25 cellular contexts compared by ENCODE assay signal in genomic region chr2:218031261-218031660, GRCh38. TPM values are rescaled to one million over a fixed set of nuclear protein-coding genes. Genes with fewer than 3 reads are reported as not detected.
DNase-seq lines count a peak whose midpoint lies in the region; ATAC-seq, FAIRE-seq and TF ChIP-seq lines count a peak whose summit lies in the region.
"Had no signal": no experiment of that assay in that cellular context is flagged by ENCODE, and none has a peak within 500 bp of the region (broad histone marks: within the 10 kb centered on the region; RNA-seq: fewer than 3 reads in every experiment).

No MANE protein-coding gene starts in this region.

- no peak overlapping the region for H2AFZ ChIP-seq in HepG2 (ENCODE audit: low read length)

- POLR2A ChIA-PET in HepG2 (lab: Yijun Ruan, JAX) = no interaction called here

- H3K36me3 ChIP-seq in HepG2 (replicated peaks in 1 of 2; ENCODE audit: control insufficient read depth in 1 of 2, insufficient read depth in 2 of 2, low read length in 2 of 2) (no peaks in the 10 kb centered on the region), right lobe of liver (no peaks in the 10 kb centered on the region), SK-N-MC (ENCODE audit: insufficient read depth, low read length) (no peaks in the 10 kb centered on the region), esophagus squamous epithelium (no peaks in the 10 kb centered on the region)
- H3K36me3 ChIP-seq: BE2C, MG63, Peyer's patch had no signal

- H4K20me1 ChIP-seq in HepG2 (ENCODE audit: insufficient read depth, low read length) = no peaks in the 10 kb centered on the region

- TF ChIP-seq EP300 in HepG2 (IDR thresholded peaks at IDR 0.05; ENCODE audit: low read depth in 2 of 2, low read length in 2 of 2) (no peak), HepG2 (CRISPR knock-in tag; IDR thresholded peaks at IDR 0.05; ENCODE audit: borderline replicate concordance) (no peak)

- no peak overlapping the region for H3K9ac ChIP-seq in HepG2 (ENCODE audit: insufficient read depth, low read depth, low read length)
- H3K9ac ChIP-seq in SK-N-MC (ENCODE audit: insufficient read length) = peak overlapping the region; percentile 59

- in situ Hi-C loops in HepG2 (cut with HindIII; ENCODE audit: extremely low pct_ligation_motif_present, low pct_unique_long_range_greater_than_20kb) (loop anchor here (5.0 kb wide), 1 partner anchor 244 kb away; no protein-coding TSS in a partner anchor), G401 (cut with HindIII; ENCODE audit: low sequenced_read_pairs) (no loop called here)

- peak; percentile 75 for FAIRE-seq in HepG2 (lab: Jason Lieb, UNC)
- FAIRE-seq: A204.1, GM12878 had no signal

- no peak for TF ChIP-seq RAD21 in HepG2 (CRISPR knock-in tag; IDR thresholded peaks at IDR 0.05)

- 4% methylated on average over 1 of the region's 1 CpG for WGBS in HepG2 (ENCODE audit: low lambda C conversion rate)
- WGBS in right lobe of liver (ENCODE audit: insufficient coverage, low coverage, low lambda C conversion rate, missing lambda C conversion rate) = 86% methylated on average over 1 of the region's 1 CpG
- WGBS in esophagus squamous epithelium, 2 donors = 65 to 68% methylated on average over 1 of the region's 1 CpG

- DNase-seq in HepG2 (ENCODE audit: low spot score) = no peak
- DNase-seq in right lobe of liver = no peak
- DNase-seq in SK-N-MC (ENCODE audit: low read depth, low spot score) = no peak
- DNase-seq in esophagus squamous epithelium (lab: John Stamatoyannopoulos, UW) = no peak
- no peak for DNase-seq in stimulated activated CD4-positive, alpha-beta T cell treated with anti-CD3 and anti-CD28 coated beads, Interleukin-2, amount 100 ng/mL, for 24 hours
- no peak for DNase-seq in G401 (ENCODE audit: low spot score)
- no peak for DNase-seq in DMS 273 (lab: John Stamatoyannopoulos, UW; ENCODE audit: unreplicated experiment)
- DNase-seq: BE2C, COR-L47, DMS 273 treated with DMSO at 0.1 percent for 48 hours, DMS79 treated with DMSO at 0.1 percent for 48 hours, H9, Kasumi-1, MG63, NCI-H1417, NCI-H1694 treated with DMSO at 0.1 percent for 48 hours, NCI-H2081 treated with DMSO at 0.1 percent for 48 hours, NCI-H2171 treated with DMSO at 0.1 percent for 48 hours, NCI-H524 treated with DMSO at 0.1 percent for 48 hours, NCI-H82 had no signal

- ATAC-seq in HepG2 (no peak), right lobe of liver (no peak)
- ATAC-seq: GM12878 had no signal

- TF ChIP-seq CTCF in HepG2 (CRISPR knock-in tag; IDR thresholded peaks at IDR 0.05) (no peak), right lobe of liver (IDR thresholded peaks at IDR 0.05) (no peak), esophagus squamous epithelium (IDR thresholded peaks at IDR 0.05) (no peak)

- no peak for TF ChIP-seq POLR2A in HepG2 (IDR thresholded peaks at IDR 0.05; ENCODE audit: insufficient read depth in 1 of 2, low read depth in 2 of 2, low read length in 2 of 2)
- no peak for TF ChIP-seq POLR2A in right lobe of liver (IDR thresholded peaks at IDR 0.05)
- no peak for TF ChIP-seq POLR2A in esophagus squamous epithelium (IDR thresholded peaks at IDR 0.05)

- H3K4me2 ChIP-seq in HepG2 (ENCODE audit: low read depth, low read length) = no peak overlapping the region

- H3K27me3 ChIP-seq in HepG2 (ENCODE audit: control insufficient read depth in 1 of 2, insufficient read depth in 2 of 2, low read length in 2 of 2) (peaks cover 13 to 84% of the 10 kb centered on the region in 2 experiments), right lobe of liver (no peaks in the 10 kb centered on the region), esophagus squamous epithelium (peaks cover 0 to 19% (median 0%) of the 10 kb centered on the region in 4 donors)
- H3K27me3 ChIP-seq: BE2C, MG63, Peyer's patch had no signal

- CTCF ChIA-PET in HepG2 (lab: Yijun Ruan, JAX; ENCODE audit: low intra/inter-chr PET ratio, low total read pairs) = interaction anchor here (0.8 kb wide), 1 partner anchor 241 kb away, joined by 3 read pairs; no protein-coding TSS in a partner anchor

- H3K4me1 ChIP-seq in HepG2 (ENCODE audit: insufficient read depth, low read length) (peaks cover 8% of the 10 kb centered on the region), right lobe of liver (peaks cover 0 to 4% (median 0%) of the 10 kb centered on the region in 4 donors), esophagus squamous epithelium (peaks cover 34 to 91% (median 53%) of the 10 kb centered on the region in 3 donors)

- H3K79me2 ChIP-seq in HepG2 (ENCODE audit: insufficient read depth, low read length) = no peaks in the 10 kb centered on the region

- H3K27ac ChIP-seq in HepG2 (ENCODE audit: extremely low read length, insufficient read depth, low read length) (no peak overlapping the region), right lobe of liver (no peak overlapping the region), SK-N-MC (peak overlapping the region; percentile 35; the same call in 1 of the 2 replicates), esophagus squamous epithelium (peak overlapping the region in 3 of 4 donors; percentile 19 to 61 (median 52))
- H3K27ac ChIP-seq: Peyer's patch had no signal

- BruUV-seq in HepG2 (replicated peaks; lab: Mats Ljungman, UMichigan) = no TSS peak

- H3K4me3 ChIP-seq in HepG2 (replicated peaks in 1 of 3; ENCODE audit: insufficient read depth in 1 of 3, low read depth in 2 of 3, low read length in 3 of 3) (no peak overlapping the region), right lobe of liver (no peak overlapping the region), SK-N-MC (no peak overlapping the region), esophagus squamous epithelium (no peak overlapping the region)
- H3K4me3 ChIP-seq: GM12878, MG63, Peyer's patch had no signal

- intact Hi-C loops in HepG2 (cut with micrococcal nuclease; ENCODE audit: unreplicated experiment) = no loop called here
- intact Hi-C loops in right lobe of liver (cut with DNase I) = no loop called here
- intact Hi-C loops in esophagus squamous epithelium (cut with DNase I) = no loop called here

- H3K9me3 ChIP-seq in HepG2 (ENCODE audit: low read length) (no peaks in the 10 kb centered on the region), right lobe of liver (no peaks in the 10 kb centered on the region), SK-N-MC (ENCODE audit: low read depth, low read length) (no peaks in the 10 kb centered on the region), esophagus squamous epithelium (no peaks in the 10 kb centered on the region)
- H3K9me3 ChIP-seq: BE2C, MG63, Peyer's patch had no signal

RNA-seq across cellular contexts. Expression of gene TNS1, which starts 28.5 kb away (rescaled TPM):
- total RNA-seq in HepG2 (2016; rRNA removed; fragmentation: Illumina TruSeq; extraction: Trizol) (1.9 TPM in 2 replicates), right lobe of liver (100 to 1,000 TPM in 3 of 6 experiments, 10 to 100 TPM in 3; 68.4 to 209 (median 99.2) TPM), esophagus squamous epithelium (100 to 1,000 TPM in 1 of 4 donors, 10 to 100 TPM in 3; 34.7 to 201 (median 59.2) TPM)
- 0.51 and 0.71 TPM in 2 replicates for total RNA-seq in HepG2 (2016; cell fraction: cytosol; rRNA removed; fragmentation: Illumina TruSeq; extraction: Trizol; ENCODE audit: low read depth)
- total RNA-seq in HepG2 (2016; cell fraction: insoluble cytoplasmic fraction; rRNA removed; fragmentation: Illumina TruSeq; extraction: Trizol) = 1.1 and 1.7 TPM in 2 replicates
- 1.9 and 2.2 TPM in 2 replicates for total RNA-seq in HepG2 (2016; cell fraction: membrane; rRNA removed; fragmentation: Illumina TruSeq; extraction: Trizol)
- 3.7 and 4.7 TPM in 2 replicates for total RNA-seq in HepG2 (2016; cell fraction: nucleus; rRNA removed; fragmentation: Illumina TruSeq; extraction: Trizol)
- polyA plus RNA-seq in HepG2 (2011; rRNA removed) = 118 and 127 TPM in 2 replicates
- 72.1 and 78.8 TPM in 2 replicates for polyA plus RNA-seq in HepG2 (2011; cell fraction: cytosol; rRNA removed)
- polyA plus RNA-seq in HepG2 (2011; cell fraction: nucleus; rRNA removed) = 302 and 373 TPM in 2 replicates
- 63.6 and 87.8 TPM in 2 replicates for polyA plus RNA-seq in HepG2 (2012)
- 0.35 and 0.62 TPM in 2 replicates for polyA plus RNA-seq in HepG2 (2016; cell fraction: cytosol; fragmentation: Illumina TruSeq; extraction: Trizol; ENCODE audit: low read depth)
- polyA plus RNA-seq in HepG2 (2016; cell fraction: insoluble cytoplasmic fraction; fragmentation: Illumina TruSeq; extraction: Trizol; ENCODE audit: low read depth) = 1.3 and 1.7 TPM in 2 replicates
- polyA plus RNA-seq in HepG2 (2016; cell fraction: membrane; fragmentation: Illumina TruSeq; extraction: Trizol; ENCODE audit: low read depth) = 0.73 and 0.90 TPM in 2 replicates
- 1.9 and 2.0 TPM in 2 replicates for polyA plus RNA-seq in HepG2 (2016; cell fraction: nucleus; fragmentation: Illumina TruSeq; extraction: Trizol; ENCODE audit: insufficient read depth, low read depth)
- 3.6 and 445 TPM in 2 replicates for polyA minus RNA-seq in HepG2 (2011; rRNA and poly(A)+ RNA removed; ENCODE audit: low replicate concordance)
- polyA minus RNA-seq in HepG2 (2011; cell fraction: cytosol; rRNA and poly(A)+ RNA removed) = 116 and 155 TPM in 2 replicates
- polyA minus RNA-seq in HepG2 (2011; cell fraction: nucleus; rRNA and poly(A)+ RNA removed) = 504 and 544 TPM in 2 replicates
- total RNA-seq in G401 (2014; rRNA removed; shearing (Covaris generic)) = 0.37 TPM in 1 of 2 replicates, not detected in the other
- total RNA-seq: OCI-LY7 had no signal

RNA-seq across cellular contexts. Expression of gene RUFY4, which starts 37.8 kb away (rescaled TPM):
- total RNA-seq in HepG2 (2016; rRNA removed; fragmentation: Illumina TruSeq; extraction: Trizol) = not detected in 2 replicates
- total RNA-seq in HepG2 (2016; cell fraction: cytosol; rRNA removed; fragmentation: Illumina TruSeq; extraction: Trizol; ENCODE audit: low read depth) = not detected in 2 replicates
- total RNA-seq in HepG2 (2016; cell fraction: insoluble cytoplasmic fraction; rRNA removed; fragmentation: Illumina TruSeq; extraction: Trizol) = not detected in 2 replicates
- not detected in 2 replicates for total RNA-seq in HepG2 (2016; cell fraction: membrane; rRNA removed; fragmentation: Illumina TruSeq; extraction: Trizol)
- total RNA-seq in HepG2 (2016; cell fraction: nucleus; rRNA removed; fragmentation: Illumina TruSeq; extraction: Trizol) = not detected in 2 replicates
- polyA plus RNA-seq in HepG2 (2011; rRNA removed) = not detected in 2 replicates
- not detected in 2 replicates for polyA plus RNA-seq in HepG2 (2011; cell fraction: cytosol; rRNA removed)
- polyA plus RNA-seq in HepG2 (2011; cell fraction: nucleus; rRNA removed) = 0.05 and 0.19 TPM in 2 replicates
- not detected in 2 replicates for polyA plus RNA-seq in HepG2 (2012)
- not detected in 2 replicates for polyA plus RNA-seq in HepG2 (2016; cell fraction: cytosol; fragmentation: Illumina TruSeq; extraction: Trizol; ENCODE audit: low read depth)
- not detected in 2 replicates for polyA plus RNA-seq in HepG2 (2016; cell fraction: insoluble cytoplasmic fraction; fragmentation: Illumina TruSeq; extraction: Trizol; ENCODE audit: low read depth)
- polyA plus RNA-seq in HepG2 (2016; cell fraction: membrane; fragmentation: Illumina TruSeq; extraction: Trizol; ENCODE audit: low read depth) = not detected in 2 replicates
- polyA plus RNA-seq in HepG2 (2016; cell fraction: nucleus; fragmentation: Illumina TruSeq; extraction: Trizol; ENCODE audit: insufficient read depth, low read depth) = not detected in 2 replicates
- 0.33 TPM in 1 of 2 replicates, not detected in the other for polyA minus RNA-seq in HepG2 (2011; rRNA and poly(A)+ RNA removed; ENCODE audit: low replicate concordance)
- not detected in 2 replicates for polyA minus RNA-seq in HepG2 (2011; cell fraction: cytosol; rRNA and poly(A)+ RNA removed)
- polyA minus RNA-seq in HepG2 (2011; cell fraction: nucleus; rRNA and poly(A)+ RNA removed) = not detected in 2 replicates
- total RNA-seq in right lobe of liver = under 1 TPM in 3 of 6 experiments, not detected in 3; 0.11 to 0.55 (median 0.23) TPM
- not detected for total RNA-seq in esophagus squamous epithelium
- total RNA-seq in G401 (2014; rRNA removed; shearing (Covaris generic)) = not detected in 2 replicates
- total RNA-seq: OCI-LY7, SK-MEL-5 had no signal

Comparison
In these comparisons a context has a peak if more than half of its experiments do, and no peak if none do; other contexts are left out.
1. RNA of gene TNS1, which starts 28.5 kb away (total RNA-seq): 68.4 to 209 TPM in right lobe of liver and 34.7 to 201 TPM in esophagus squamous epithelium; 0.51 to 4.7 TPM in HepG2 and 0.37 TPM in G401; every median in the first group is over 4 times any median in the second.
2. H3K27ac ChIP-seq: peak in SK-N-MC (single experiment) and esophagus squamous epithelium (3 of 4); none in HepG2 (single experiment) and right lobe of liver (0 of 3).